Comparison of ENCODE assay signal across 8 cellular contexts in genomic region chr13:95226932-95227718, GRCh38.
DNase-seq lines count a peak whose midpoint lies in the region; ATAC-seq, FAIRE-seq and TF ChIP-seq lines count a peak whose summit lies in the region.

No MANE protein-coding gene starts in this region.

- ATAC-seq in GM21717 (IDR thresholded peaks at IDR 0.05; ENCODE audit: unreplicated experiment) (peak; percentile 94), esophagus mucosa (no peak)

- DNase-seq in GM13976 (ENCODE audit: low spot score) (peak; percentile 57), KG1 (lab: John Stamatoyannopoulos, UW) (peak; percentile 65), kidney (no peak), DMS79 treated with DMSO at 0.1 percent for 48 hours (lab: John Stamatoyannopoulos, UW) (no peak), chondrocyte (ENCODE audit: low spot score) (no peak), activated gamma-delta T cell (lab: John Stamatoyannopoulos, UW) (no peak)

- intact Hi-C loops in kidney (cut with DNase I): no loop called here

- H3K27ac Mint-ChIP-seq in chondrocyte (ENCODE audit: unreplicated experiment): no peak overlapping the region

- H3K9ac ChIP-seq in kidney (ENCODE audit: low read length in 2 of 2): no peak overlapping the region

- H3K4me1 Mint-ChIP-seq in chondrocyte (ENCODE audit: low read depth): peaks cover 6% of the 10 kb centered on the region

- no peaks in the 10 kb centered on the region for H3K9me3 ChIP-seq in kidney (ENCODE audit: control insufficient read depth in 1 of 2, low read length in 2 of 2)

- in situ Hi-C loops in GM13976 (cut with MboI; ENCODE audit: low sequenced_read_pairs, unreplicated experiment): no loop called here

- H3K4me3 ChIP-seq in kidney (ENCODE audit: low read length in 2 of 2): no peak overlapping the region

- peak; percentile 13 for FAIRE-seq in kidney (lab: Jason Lieb, UNC)

- H3K36me3 Mint-ChIP-seq in chondrocyte (ENCODE audit: low read depth): no peaks in the 10 kb centered on the region

- H3K4me3 Mint-ChIP-seq in chondrocyte (ENCODE audit: unreplicated experiment): no peak overlapping the region

- no peaks in the 10 kb centered on the region for H3K9me3 Mint-ChIP-seq in chondrocyte (ENCODE audit: low read depth)

- H3K4me1 ChIP-seq in kidney (ENCODE audit: control insufficient read depth in 1 of 2, insufficient read depth in 1 of 2, low read depth in 1 of 2, low read length in 2 of 2): no peaks in the 10 kb centered on the region

- TF ChIP-seq CTCF in GM13976 (IDR thresholded peaks at IDR 0.05; ENCODE audit: borderline replicate concordance, control extremely low read depth, extremely low read depth, insufficient read depth, missing control alignments) (no peak), kidney (IDR thresholded peaks at IDR 0.05; ENCODE audit: borderline replicate concordance, extremely low read depth, insufficient read depth) (no peak), chondrocyte (IDR thresholded peaks at IDR 0.05) (no peak)

- H3K27me3 Mint-ChIP-seq in chondrocyte (ENCODE audit: low read depth): no peaks in the 10 kb centered on the region

- peak overlapping the region in 1 of 2 donors; percentile 15 for H3K27ac ChIP-seq in kidney (ENCODE audit: low read depth in 2 of 2, low read length in 2 of 2)

- H3K36me3 ChIP-seq in kidney (ENCODE audit: control insufficient read depth in 1 of 2, insufficient read depth in 2 of 2, low read length in 2 of 2): no peaks in the 10 kb centered on the region

Comparison
In these comparisons a context has a peak if more than half of its experiments do, and no peak if none do; other contexts are left out.
1. DNase-seq: peak in GM13976 (single experiment) and KG1 (single experiment); none in kidney (single experiment), DMS79 treated with DMSO at 0.1 percent for 48 hours (single experiment), chondrocyte (single experiment) and activated gamma-delta T cell (single experiment).